ENCODE assay signal across 16 cellular contexts in genomic region chr15:68726246-68726645, GRCh38.
"Had no signal": no experiment of that assay in that cellular context is flagged by ENCODE, and none has a peak within 500 bp of the region (broad histone marks: within the 10 kb centered on the region; RNA-seq: fewer than 3 reads in every experiment).

No MANE protein-coding gene starts in this region.

- H3K27me3 ChIP-seq: body of pancreas, colonic mucosa, transverse colon had no signal

- H3K27ac ChIP-seq: body of pancreas, colonic mucosa, epithelial cell of prostate, foreskin keratinocyte had no signal

- H3K9me3 ChIP-seq: body of pancreas, colonic mucosa, transverse colon had no signal

- H3K36me3 ChIP-seq: colonic mucosa, transverse colon had no signal

- H3K4me1 ChIP-seq: body of pancreas, colonic mucosa, foreskin keratinocyte had no signal

- DNase-seq: activated CD4-positive, alpha-beta T cell treated with anti-CD3 and anti-CD28 coated beads, Interleukin-2, amount 10 ng/mL, durations not matched to agents 24 days and 14 days; activated CD8-positive, alpha-beta T cell treated with anti-CD3 and anti-CD28 coated beads for 36 hours; activated naive CD4-positive, alpha-beta T cell treated with anti-CD3 and anti-CD28 coated beads for 36 hours; activated T-cell treated with anti-CD3 and anti-CD28 coated beads, Interleukin-2, amount 50 U/mL, for 24 hours; endodermal cell; foreskin keratinocyte; naive thymus-derived CD4-positive, alpha-beta T cell; retina; stimulated activated CD4-positive, alpha-beta T cell treated with anti-CD3 and anti-CD28 coated beads, Interleukin-2, amount 100 ng/mL, for 24 hours; stimulated activated naive CD4-positive, alpha-beta T cell treated with Interleukin-2 at 50 U/mL for 16 hours; T-helper 1 cell; T1000 had no signal

- ATAC-seq: activated CD8-positive, alpha-beta T cell treated with anti-CD3 and anti-CD28 coated beads for 36 hours; body of pancreas; foreskin keratinocyte; naive thymus-derived CD4-positive, alpha-beta T cell had no signal

- H3K4me3 ChIP-seq: body of pancreas, colonic mucosa, transverse colon had no signal
